Comparison of ENCODE assay signal across 2 cellular contexts in genomic region chr15:42338500-42338899, GRCh38.
TF ChIP-seq lines count a peak whose summit lies in the region.

No MANE protein-coding gene starts in this region.

TF ChIP-seq in IMR-90, 13 proteins besides CTCF, POLR2A, EP300 and RAD21 (continued from another document):
- TF ChIP-seq USF2 (IDR thresholded peaks at IDR 0.05; ENCODE audit: low read depth, low read length): no peak
- no peak for TF ChIP-seq ELK1 (IDR thresholded peaks at IDR 0.05; ENCODE audit: borderline replicate concordance, low read depth, low read length)
- TF ChIP-seq MAFK (IDR thresholded peaks at IDR 0.05; ENCODE audit: low read depth, low read length): no peak
- TF ChIP-seq MXI1 (IDR thresholded peaks at IDR 0.05; ENCODE audit: borderline replicate concordance, low read depth, low read length): no peak
- TF ChIP-seq BHLHE40 (IDR thresholded peaks at IDR 0.05; ENCODE audit: low read depth, low read length): no peak
- TF ChIP-seq MAZ (IDR thresholded peaks at IDR 0.05; ENCODE audit: borderline replicate concordance, low read depth, low read length): no peak
- no peak for TF ChIP-seq SMC3 (IDR thresholded peaks at IDR 0.05; ENCODE audit: low read depth, low read length)
- TF ChIP-seq RCOR1 (IDR thresholded peaks at IDR 0.05; ENCODE audit: insufficient replicate concordance, low read length): no peak
- no peak for TF ChIP-seq RFX5 (IDR thresholded peaks at IDR 0.05; ENCODE audit: low read depth, low read length)
- no peak for TF ChIP-seq CHD1 (IDR thresholded peaks at IDR 0.05; ENCODE audit: low read depth, low read length)
- no peak for TF ChIP-seq CEBPB (IDR thresholded peaks at IDR 0.05; ENCODE audit: low read depth, low read length)
TF ChIP-seq in IMR-90: peak in this region for 0.

TF ChIP-seq in neural cell, 6 proteins besides CTCF, POLR2A, EP300 and RAD21 (continued from another document):
- TF ChIP-seq REST (IDR thresholded peaks at IDR 0.05; ENCODE audit: borderline replicate concordance) (no peak), EZH2 (IDR thresholded peaks at IDR 0.05; ENCODE audit: borderline replicate concordance, insufficient read depth, low read length, poor library complexity, severe bottlenecking) (no peak), SMC3 (conservative IDR thresholded peaks at IDR 0.05; ENCODE audit: poor library complexity) (no peak), MXI1 (conservative IDR thresholded peaks at IDR 0.05; ENCODE audit: poor library complexity, severe bottlenecking) (no peak)
